ENCODE assay signal across 1 cellular context in the genomic region with DNA sequence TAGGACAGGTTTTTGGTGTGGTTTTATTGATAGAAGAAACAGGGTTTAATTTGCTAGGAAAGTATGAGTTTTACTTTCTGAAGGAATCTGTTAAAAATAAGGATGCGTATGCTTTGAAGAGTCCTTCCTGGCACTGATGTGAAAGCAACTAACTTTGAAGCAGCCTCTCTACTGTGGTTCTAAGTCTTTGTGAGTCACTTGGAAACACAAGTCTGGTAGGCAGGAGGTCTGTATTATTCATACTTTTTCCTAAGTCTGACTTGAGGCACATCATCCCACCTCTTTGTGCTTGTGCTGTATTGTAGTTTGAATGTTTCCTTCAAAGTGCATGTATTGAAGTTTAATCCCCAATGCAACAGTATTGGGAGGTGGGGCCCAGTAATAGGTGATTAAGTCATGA.
TF ChIP-seq lines count a peak whose summit lies in the region.

No MANE protein-coding gene starts in this region.

TF ChIP-seq in SK-N-SH, 30 proteins besides CTCF, POLR2A, EP300 and RAD21 (continued from another document):
- TF ChIP-seq EZH2phosphoT487 (IDR thresholded peaks at IDR 0.05; ENCODE audit: borderline replicate concordance, low read depth), result no peak
- TF ChIP-seq, protein P1, sequence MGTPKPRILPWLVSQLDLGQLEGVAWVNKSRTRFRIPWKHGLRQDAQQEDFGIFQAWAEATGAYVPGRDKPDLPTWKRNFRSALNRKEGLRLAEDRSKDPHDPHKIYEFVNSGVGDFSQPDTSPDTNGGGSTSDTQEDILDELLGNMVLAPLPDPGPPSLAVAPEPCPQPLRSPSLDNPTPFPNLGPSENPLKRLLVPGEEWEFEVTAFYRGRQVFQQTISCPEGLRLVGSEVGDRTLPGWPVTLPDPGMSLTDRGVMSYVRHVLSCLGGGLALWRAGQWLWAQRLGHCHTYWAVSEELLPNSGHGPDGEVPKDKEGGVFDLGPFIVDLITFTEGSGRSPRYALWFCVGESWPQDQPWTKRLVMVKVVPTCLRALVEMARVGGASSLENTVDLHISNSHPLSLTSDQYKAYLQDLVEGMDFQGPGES (IDR thresholded peaks at IDR 0.05; ENCODE audit: low read depth, low read length), result no peak
- TF ChIP-seq SIN3A (IDR thresholded peaks at IDR 0.05; ENCODE audit: borderline replicate concordance, low read depth, low read length), result no peak
- TF ChIP-seq, protein P2, sequence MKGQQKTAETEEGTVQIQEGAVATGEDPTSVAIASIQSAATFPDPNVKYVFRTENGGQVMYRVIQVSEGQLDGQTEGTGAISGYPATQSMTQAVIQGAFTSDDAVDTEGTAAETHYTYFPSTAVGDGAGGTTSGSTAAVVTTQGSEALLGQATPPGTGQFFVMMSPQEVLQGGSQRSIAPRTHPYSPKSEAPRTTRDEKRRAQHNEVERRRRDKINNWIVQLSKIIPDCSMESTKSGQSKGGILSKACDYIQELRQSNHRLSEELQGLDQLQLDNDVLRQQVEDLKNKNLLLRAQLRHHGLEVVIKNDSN (IDR thresholded peaks at IDR 0.05; ENCODE audit: borderline replicate concordance, low read depth), result no peak
- TF ChIP-seq JUND (IDR thresholded peaks at IDR 0.05), result no peak
- no peak for TF ChIP-seq MEF2A (IDR thresholded peaks at IDR 0.05; ENCODE audit: borderline replicate concordance, low read depth)
- TF ChIP-seq TCF12 (IDR thresholded peaks at IDR 0.05), result no peak
- TF ChIP-seq TEAD4 (IDR thresholded peaks at IDR 0.05; ENCODE audit: borderline replicate concordance, insufficient read depth), result no peak
- TF ChIP-seq FOXM1 (IDR thresholded peaks at IDR 0.05; ENCODE audit: low read depth), result no peak
- no peak for TF ChIP-seq RFX5 (IDR thresholded peaks at IDR 0.05; ENCODE audit: low read length)
- no peak for TF ChIP-seq POLR2AphosphoS5 (IDR thresholded peaks at IDR 0.05; ENCODE audit: low read depth, low read length)
